In genomic region chr14:77040309-77040994, GRCh38 we compare ENCODE assay signal across 8 cellular contexts. TPM values are rescaled to one million over a fixed set of nuclear protein-coding genes. Genes with fewer than 3 reads are reported as not detected.
DNase-seq lines count a peak whose midpoint lies in the region; ATAC-seq and TF ChIP-seq lines count a peak whose summit lies in the region.

No MANE protein-coding gene starts in this region.

- H3K4me1 Mint-ChIP-seq in activated B cell treated with CpG ODN at 0.5 μM for 24 hours = peaks cover 86% of the 10 kb centered on the region

- no peaks in the 10 kb centered on the region for H3K36me3 Mint-ChIP-seq in activated B cell treated with CpG ODN at 0.5 μM for 24 hours (ENCODE audit: low read depth)

- no peaks in the 10 kb centered on the region for H3K27me3 Mint-ChIP-seq in activated B cell treated with CpG ODN at 0.5 μM for 24 hours

- no peaks in the 10 kb centered on the region for H3K9me3 Mint-ChIP-seq in activated B cell treated with CpG ODN at 0.5 μM for 24 hours

- TF ChIP-seq CTCF in A673 (conservative IDR thresholded peaks at IDR 0.05; ENCODE audit: low read depth, low read length) (no peak), activated B cell treated with CpG ODN at 0.5 μM for 24 hours (IDR thresholded peaks at IDR 0.05) (no peak)

- H3K4me3 ChIP-seq in A673 (ENCODE audit: low read depth, low read length, poor library complexity, severe bottlenecking) = peak overlapping the region; percentile 18

- peaks cover 87% of the 10 kb centered on the region for H3K4me1 ChIP-seq in A673 (ENCODE audit: insufficient read depth, low read length, poor library complexity, severe bottlenecking)

- POLR2A ChIA-PET in A673 (lab: Charles Lee; ENCODE audit: low non-redundant PET) (interaction anchor here (0.6 to 1.8 kb wide), 4 partner anchors 120 to 846 kb away, joined by 3 to 6 read pairs (median 4); no protein-coding TSS in a partner anchor), activated B cell treated with CpG ODN at 0.5 μM for 24 hours (lab: Charles Lee) (interaction anchor here (0.6 to 5.5 kb wide), 19 partner anchors 11 to 331 kb away, joined by 3 to 140 read pairs (median 6); partner anchors contain the start of gene IRF2BPL)

- peak overlapping the region; percentile 92 for H3K27ac ChIP-seq in A673 (ENCODE audit: low read depth, low read length, poor library complexity, severe bottlenecking)
- H3K27ac ChIP-seq in caudate nucleus (ENCODE audit: low read depth, low read length) = peak overlapping the region; percentile 98

- H3K36me3 ChIP-seq in A673 (ENCODE audit: insufficient read depth, low read length, poor library complexity, severe bottlenecking) = no peaks in the 10 kb centered on the region

- DNase-seq in A673 (ENCODE audit: low spot score) (peak; percentile 100), NCI-H226 (peak; percentile 99), activated B cell treated with CpG ODN at 0.5 μM for 24 hours (peak; percentile 85), caudate nucleus (lab: John Stamatoyannopoulos, UW) (peak; percentile 70 to 99 (median 96)), islet precursor cell (peak; percentile 84)
- DNase-seq in stimulated activated CD4-positive, alpha-beta T cell treated with anti-CD3 and anti-CD28 coated beads, Interleukin-12 subunit alpha, Interleukin-12 subunit beta, amount 100 ng/mL, for 4 hours = peak; percentile 94

- peak overlapping the region; percentile 80 for H3K4me3 Mint-ChIP-seq in activated B cell treated with CpG ODN at 0.5 μM for 24 hours

- intact Hi-C loops in A673 (cut with micrococcal nuclease; ENCODE audit: unreplicated experiment) = loop anchor here (1.0 kb wide), 2 partner anchors 12 to 84 kb away; partner anchors contain the start of gene IRF2BPL
- intact Hi-C loops in activated B cell treated with CpG ODN at 0.5 μM for 24 hours (cut with micrococcal nuclease) = loop anchor here (1.0 to 10.0 kb wide), 6 partner anchors 8 to 574 kb away; partner anchors contain the start of genes ANGEL1, IRF2BPL and SPTLC2

- no TSS peak for BruUV-seq in A673 (replicated peaks; lab: Mats Ljungman, UMichigan)

- no peaks in the 10 kb centered on the region for H3K27me3 ChIP-seq in A673 (replicated peaks; ENCODE audit: insufficient read depth, low read depth, low read length, poor library complexity)

- peak overlapping the region; percentile 96 for H3K27ac Mint-ChIP-seq in activated B cell treated with CpG ODN at 0.5 μM for 24 hours

- ATAC-seq in GM18907 (IDR thresholded peaks at IDR 0.05; ENCODE audit: unreplicated experiment) (peak; percentile 53), HG03196 (IDR thresholded peaks at IDR 0.05; ENCODE audit: unreplicated experiment) (peak; percentile 62), activated B cell treated with CpG ODN at 0.5 μM for 24 hours (ENCODE audit: low read depth) (peak; percentile 70)

- CTCF ChIA-PET in A673 (lab: Charles Lee) (interaction anchor here (0.6 to 1.1 kb wide), 2 partner anchors 127 to 165 kb away, joined by 4 to 10 read pairs; no protein-coding TSS in a partner anchor), activated B cell treated with CpG ODN at 0.5 μM for 24 hours (lab: Charles Lee) (interaction anchor here (1.5 to 3.8 kb wide), 4 partner anchors 12 to 165 kb away, joined by 3 to 14 read pairs (median 8); no protein-coding TSS in a partner anchor)

- H3K9me3 ChIP-seq in A673 (ENCODE audit: low read depth, low read length, poor library complexity, severe bottlenecking) = no peaks in the 10 kb centered on the region

RNA-seq across cellular contexts. Expression of gene IRF2BPL, which starts 11.9 kb away (rescaled TPM):
- 51.2 and 55.9 TPM in 2 replicates for total RNA-seq in A673 (2021)
- total RNA-seq in activated B cell treated with CpG ODN at 0.5 μM for 24 hours = 14.0 and 14.5 TPM in 2 replicates

RNA-seq across cellular contexts. Expression of gene CIPC, which starts 57.6 kb away (rescaled TPM):
- 24.8 and 31.1 TPM in 2 replicates for total RNA-seq in A673 (2021)
- total RNA-seq in activated B cell treated with CpG ODN at 0.5 μM for 24 hours = 26.6 and 28.5 TPM in 2 replicates

Comparison
In these comparisons a context has a peak if more than half of its experiments do, and no peak if none do; other contexts are left out.
1. Peak in every context shown above with its lines: DNase-seq, ATAC-seq, H3K4me3 ChIP-seq and H3K27ac ChIP-seq.